1 cellular context compared by ENCODE assay signal in genomic region chr15:89125038-89125826, GRCh38.
A peak's percentile ranks its signal among the peaks of the same experiment; 100 is the strongest.
TF ChIP-seq lines count a peak whose summit lies in the region.

No MANE protein-coding gene starts in this region.

TF ChIP-seq in HepG2, 621 proteins besides CTCF, POLR2A, EP300 and RAD21 (continued from another document and continues in another):
- TF ChIP-seq, protein P1, sequence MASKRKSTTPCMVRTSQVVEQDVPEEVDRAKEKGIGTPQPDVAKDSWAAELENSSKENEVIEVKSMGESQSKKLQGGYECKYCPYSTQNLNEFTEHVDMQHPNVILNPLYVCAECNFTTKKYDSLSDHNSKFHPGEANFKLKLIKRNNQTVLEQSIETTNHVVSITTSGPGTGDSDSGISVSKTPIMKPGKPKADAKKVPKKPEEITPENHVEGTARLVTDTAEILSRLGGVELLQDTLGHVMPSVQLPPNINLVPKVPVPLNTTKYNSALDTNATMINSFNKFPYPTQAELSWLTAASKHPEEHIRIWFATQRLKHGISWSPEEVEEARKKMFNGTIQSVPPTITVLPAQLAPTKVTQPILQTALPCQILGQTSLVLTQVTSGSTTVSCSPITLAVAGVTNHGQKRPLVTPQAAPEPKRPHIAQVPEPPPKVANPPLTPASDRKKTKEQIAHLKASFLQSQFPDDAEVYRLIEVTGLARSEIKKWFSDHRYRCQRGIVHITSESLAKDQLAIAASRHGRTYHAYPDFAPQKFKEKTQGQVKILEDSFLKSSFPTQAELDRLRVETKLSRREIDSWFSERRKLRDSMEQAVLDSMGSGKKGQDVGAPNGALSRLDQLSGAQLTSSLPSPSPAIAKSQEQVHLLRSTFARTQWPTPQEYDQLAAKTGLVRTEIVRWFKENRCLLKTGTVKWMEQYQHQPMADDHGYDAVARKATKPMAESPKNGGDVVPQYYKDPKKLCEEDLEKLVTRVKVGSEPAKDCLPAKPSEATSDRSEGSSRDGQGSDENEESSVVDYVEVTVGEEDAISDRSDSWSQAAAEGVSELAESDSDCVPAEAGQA (IDR thresholded peaks at IDR 0.05; ENCODE audit: low read depth), result peak; percentile 44; the same call in 1 of the 2 replicates
- TF ChIP-seq, protein P1 (CRISPR knock-in tag; IDR thresholded peaks at IDR 0.05; ENCODE audit: borderline replicate concordance), result no peak
- TF ChIP-seq SMYD3 (CRISPR knock-in tag; IDR thresholded peaks at IDR 0.05) (no peak), KAT2B (IDR thresholded peaks at IDR 0.05; ENCODE audit: borderline replicate concordance, low read depth, low read length) (no peak), NFE2 (CRISPR knock-in tag; IDR thresholded peaks at IDR 0.05) (no peak), GZF1 (CRISPR knock-in tag; IDR thresholded peaks at IDR 0.05) (no peak), ZNF460 (CRISPR knock-in tag; IDR thresholded peaks at IDR 0.05; ENCODE audit: borderline replicate concordance) (no peak), ZNF138 (CRISPR knock-in tag; IDR thresholded peaks at IDR 0.05; ENCODE audit: low read depth) (no peak), ZNF282 (IDR thresholded peaks at IDR 0.05; ENCODE audit: partially characterized antibody) (no peak), ZNF772 (CRISPR knock-in tag; IDR thresholded peaks at IDR 0.05) (no peak), SRY (CRISPR knock-in tag; IDR thresholded peaks at IDR 0.05) (no peak), TFE3 (CRISPR knock-in tag; IDR thresholded peaks at IDR 0.05) (no peak; the same call in 1 of the 2 replicates), SIN3A (IDR thresholded peaks at IDR 0.05; ENCODE audit: borderline replicate concordance, low read depth, low read length) (no peak), ZNF614 (CRISPR knock-in tag; IDR thresholded peaks at IDR 0.05; ENCODE audit: borderline replicate concordance) (no peak), ZNF160 (CRISPR knock-in tag; IDR thresholded peaks at IDR 0.05) (no peak), SMAD9 (CRISPR knock-in tag; IDR thresholded peaks at IDR 0.05) (no peak), HNRNPL (IDR thresholded peaks at IDR 0.05; ENCODE audit: low read depth, low read length) (no peak), SNAI1 (CRISPR knock-in tag; IDR thresholded peaks at IDR 0.05; ENCODE audit: borderline replicate concordance) (no peak), CEBPZ (IDR thresholded peaks at IDR 0.05; ENCODE audit: low read length) (no peak), ZNF839 (CRISPR knock-in tag; IDR thresholded peaks at IDR 0.05; ENCODE audit: borderline replicate concordance) (no peak), ZBTB4 (CRISPR knock-in tag; IDR thresholded peaks at IDR 0.05; ENCODE audit: borderline replicate concordance) (no peak), ZNF33B (CRISPR knock-in tag; IDR thresholded peaks at IDR 0.05) (no peak), SMARCC2 (IDR thresholded peaks at IDR 0.05) (no peak), GATA4 (IDR thresholded peaks at IDR 0.05; ENCODE audit: borderline replicate concordance, low read depth) (0 out of 2 replicates have a peak, but pooled peaks have one; percentile 36), ZNF367 (CRISPR knock-in tag; IDR thresholded peaks at IDR 0.05; ENCODE audit: borderline replicate concordance) (no peak), TGIF2 (CRISPR knock-in tag; IDR thresholded peaks at IDR 0.05) (peak; percentile 22; the same call in 1 of the 2 replicates), ATRX (CRISPR knock-in tag; IDR thresholded peaks at IDR 0.05; ENCODE audit: borderline replicate concordance) (no peak), REL (CRISPR knock-in tag; conservative IDR thresholded peaks at IDR 0.05) (0 out of 2 replicates have a peak, but pooled peaks have one; percentile 31), ZBTB7A (CRISPR knock-in tag; IDR thresholded peaks at IDR 0.05) (no peak), ZNF180 (CRISPR knock-in tag; IDR thresholded peaks at IDR 0.05; ENCODE audit: borderline replicate concordance, low read depth) (no peak), ELF1 (CRISPR knock-in tag; IDR thresholded peaks at IDR 0.05) (no peak), LCORL (IDR thresholded peaks at IDR 0.05) (no peak), LCORL (CRISPR knock-in tag; IDR thresholded peaks at IDR 0.05) (peak; percentile 89), ZNF451 (CRISPR knock-in tag; IDR thresholded peaks at IDR 0.05) (no peak), CCDC6 (CRISPR knock-in tag; IDR thresholded peaks at IDR 0.05) (0 out of 2 replicates have a peak, but pooled peaks have one; percentile 52), ETV6 (CRISPR knock-in tag; conservative IDR thresholded peaks at IDR 0.05) (no peak), ONECUT2 (CRISPR knock-in tag; IDR thresholded peaks at IDR 0.05) (no peak), ZNF207 (IDR thresholded peaks at IDR 0.05; ENCODE audit: borderline replicate concordance) (no peak), KDM6A (CRISPR knock-in tag; IDR thresholded peaks at IDR 0.05; ENCODE audit: low read depth) (peak; percentile 43; the same call in 1 of the 2 replicates), ZBTB38 (CRISPR knock-in tag; IDR thresholded peaks at IDR 0.05) (0 out of 2 replicates have a peak, but pooled peaks have one; percentile 8), NR3C1 (CRISPR knock-in tag; IDR thresholded peaks at IDR 0.05) (no peak), ATF3 (CRISPR knock-in tag; IDR thresholded peaks at IDR 0.05) (no peak)
- TF ChIP-seq, protein P2, sequence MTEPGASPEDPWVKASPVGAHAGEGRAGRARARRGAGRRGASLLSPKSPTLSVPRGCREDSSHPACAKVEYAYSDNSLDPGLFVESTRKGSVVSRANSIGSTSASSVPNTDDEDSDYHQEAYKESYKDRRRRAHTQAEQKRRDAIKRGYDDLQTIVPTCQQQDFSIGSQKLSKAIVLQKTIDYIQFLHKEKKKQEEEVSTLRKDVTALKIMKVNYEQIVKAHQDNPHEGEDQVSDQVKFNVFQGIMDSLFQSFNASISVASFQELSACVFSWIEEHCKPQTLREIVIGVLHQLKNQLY (CRISPR knock-in tag; IDR thresholded peaks at IDR 0.05), result no peak
- TF ChIP-seq, protein P3, sequence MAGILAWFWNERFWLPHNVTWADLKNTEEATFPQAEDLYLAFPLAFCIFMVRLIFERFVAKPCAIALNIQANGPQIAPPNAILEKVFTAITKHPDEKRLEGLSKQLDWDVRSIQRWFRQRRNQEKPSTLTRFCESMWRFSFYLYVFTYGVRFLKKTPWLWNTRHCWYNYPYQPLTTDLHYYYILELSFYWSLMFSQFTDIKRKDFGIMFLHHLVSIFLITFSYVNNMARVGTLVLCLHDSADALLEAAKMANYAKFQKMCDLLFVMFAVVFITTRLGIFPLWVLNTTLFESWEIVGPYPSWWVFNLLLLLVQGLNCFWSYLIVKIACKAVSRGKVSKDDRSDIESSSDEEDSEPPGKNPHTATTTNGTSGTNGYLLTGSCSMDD (CRISPR knock-in tag; IDR thresholded peaks at IDR 0.05), result no peak
- TF ChIP-seq, protein P4, sequence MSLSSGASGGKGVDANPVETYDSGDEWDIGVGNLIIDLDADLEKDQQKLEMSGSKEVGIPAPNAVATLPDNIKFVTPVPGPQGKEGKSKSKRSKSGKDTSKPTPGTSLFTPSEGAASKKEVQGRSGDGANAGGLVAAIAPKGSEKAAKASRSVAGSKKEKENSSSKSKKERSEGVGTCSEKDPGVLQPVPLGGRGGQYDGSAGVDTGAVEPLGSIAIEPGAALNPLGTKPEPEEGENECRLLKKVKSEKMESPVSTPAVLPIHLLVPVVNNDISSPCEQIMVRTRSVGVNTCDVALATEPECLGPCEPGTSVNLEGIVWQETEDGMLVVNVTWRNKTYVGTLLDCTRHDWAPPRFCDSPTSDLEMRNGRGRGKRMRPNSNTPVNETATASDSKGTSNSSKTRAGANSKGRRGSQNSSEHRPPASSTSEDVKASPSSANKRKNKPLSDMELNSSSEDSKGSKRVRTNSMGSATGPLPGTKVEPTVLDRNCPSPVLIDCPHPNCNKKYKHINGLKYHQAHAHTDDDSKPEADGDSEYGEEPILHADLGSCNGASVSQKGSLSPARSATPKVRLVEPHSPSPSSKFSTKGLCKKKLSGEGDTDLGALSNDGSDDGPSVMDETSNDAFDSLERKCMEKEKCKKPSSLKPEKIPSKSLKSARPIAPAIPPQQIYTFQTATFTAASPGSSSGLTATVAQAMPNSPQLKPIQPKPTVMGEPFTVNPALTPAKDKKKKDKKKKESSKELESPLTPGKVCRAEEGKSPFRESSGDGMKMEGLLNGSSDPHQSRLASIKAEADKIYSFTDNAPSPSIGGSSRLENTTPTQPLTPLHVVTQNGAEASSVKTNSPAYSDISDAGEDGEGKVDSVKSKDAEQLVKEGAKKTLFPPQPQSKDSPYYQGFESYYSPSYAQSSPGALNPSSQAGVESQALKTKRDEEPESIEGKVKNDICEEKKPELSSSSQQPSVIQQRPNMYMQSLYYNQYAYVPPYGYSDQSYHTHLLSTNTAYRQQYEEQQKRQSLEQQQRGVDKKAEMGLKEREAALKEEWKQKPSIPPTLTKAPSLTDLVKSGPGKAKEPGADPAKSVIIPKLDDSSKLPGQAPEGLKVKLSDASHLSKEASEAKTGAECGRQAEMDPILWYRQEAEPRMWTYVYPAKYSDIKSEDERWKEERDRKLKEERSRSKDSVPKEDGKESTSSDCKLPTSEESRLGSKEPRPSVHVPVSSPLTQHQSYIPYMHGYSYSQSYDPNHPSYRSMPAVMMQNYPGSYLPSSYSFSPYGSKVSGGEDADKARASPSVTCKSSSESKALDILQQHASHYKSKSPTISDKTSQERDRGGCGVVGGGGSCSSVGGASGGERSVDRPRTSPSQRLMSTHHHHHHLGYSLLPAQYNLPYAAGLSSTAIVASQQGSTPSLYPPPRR (CRISPR knock-in tag; IDR thresholded peaks at IDR 0.05; ENCODE audit: borderline replicate concordance), result peak; percentile 44; the same call in 1 of the 2 replicates
